ENCODE assay signal across 1 cellular context in the genomic region with DNA sequence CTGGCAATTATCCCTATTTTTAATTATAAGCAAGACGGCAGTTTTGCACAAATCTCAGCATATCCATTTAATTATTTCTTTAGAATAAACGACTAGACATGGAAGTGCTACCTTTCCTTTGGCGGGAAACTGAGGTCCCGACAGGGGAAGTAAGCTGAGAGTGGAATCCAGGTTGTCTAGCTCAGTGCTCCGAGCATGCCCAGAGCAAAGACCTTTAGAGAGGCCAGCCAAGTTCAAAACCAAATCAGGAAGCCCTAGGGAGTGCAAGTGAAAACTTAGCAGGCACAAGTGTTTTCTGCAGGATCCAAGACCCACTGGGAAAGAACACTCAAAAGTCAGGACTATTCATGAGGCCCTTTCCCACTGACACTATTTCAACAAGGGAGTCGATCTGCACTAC.
TF ChIP-seq lines count a peak whose summit lies in the region.

No MANE protein-coding gene starts in this region.

TF ChIP-seq in liver, 16 proteins besides CTCF, POLR2A, EP300 and RAD21 (continued from another document):
- TF ChIP-seq, protein P1, sequence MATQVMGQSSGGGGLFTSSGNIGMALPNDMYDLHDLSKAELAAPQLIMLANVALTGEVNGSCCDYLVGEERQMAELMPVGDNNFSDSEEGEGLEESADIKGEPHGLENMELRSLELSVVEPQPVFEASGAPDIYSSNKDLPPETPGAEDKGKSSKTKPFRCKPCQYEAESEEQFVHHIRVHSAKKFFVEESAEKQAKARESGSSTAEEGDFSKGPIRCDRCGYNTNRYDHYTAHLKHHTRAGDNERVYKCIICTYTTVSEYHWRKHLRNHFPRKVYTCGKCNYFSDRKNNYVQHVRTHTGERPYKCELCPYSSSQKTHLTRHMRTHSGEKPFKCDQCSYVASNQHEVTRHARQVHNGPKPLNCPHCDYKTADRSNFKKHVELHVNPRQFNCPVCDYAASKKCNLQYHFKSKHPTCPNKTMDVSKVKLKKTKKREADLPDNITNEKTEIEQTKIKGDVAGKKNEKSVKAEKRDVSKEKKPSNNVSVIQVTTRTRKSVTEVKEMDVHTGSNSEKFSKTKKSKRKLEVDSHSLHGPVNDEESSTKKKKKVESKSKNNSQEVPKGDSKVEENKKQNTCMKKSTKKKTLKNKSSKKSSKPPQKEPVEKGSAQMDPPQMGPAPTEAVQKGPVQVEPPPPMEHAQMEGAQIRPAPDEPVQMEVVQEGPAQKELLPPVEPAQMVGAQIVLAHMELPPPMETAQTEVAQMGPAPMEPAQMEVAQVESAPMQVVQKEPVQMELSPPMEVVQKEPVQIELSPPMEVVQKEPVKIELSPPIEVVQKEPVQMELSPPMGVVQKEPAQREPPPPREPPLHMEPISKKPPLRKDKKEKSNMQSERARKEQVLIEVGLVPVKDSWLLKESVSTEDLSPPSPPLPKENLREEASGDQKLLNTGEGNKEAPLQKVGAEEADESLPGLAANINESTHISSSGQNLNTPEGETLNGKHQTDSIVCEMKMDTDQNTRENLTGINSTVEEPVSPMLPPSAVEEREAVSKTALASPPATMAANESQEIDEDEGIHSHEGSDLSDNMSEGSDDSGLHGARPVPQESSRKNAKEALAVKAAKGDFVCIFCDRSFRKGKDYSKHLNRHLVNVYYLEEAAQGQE (IDR thresholded peaks at IDR 0.05), result no peak
- TF ChIP-seq EGR1 (IDR thresholded peaks at IDR 0.05; ENCODE audit: low read depth in 2 of 2), result no peak
- peak; percentile 29 to 59 for TF ChIP-seq RXRA (IDR thresholded peaks at IDR 0.05)
- no peak for TF ChIP-seq YY1 (IDR thresholded peaks at IDR 0.05)
